2 cellular contexts compared by ENCODE assay signal in the genomic region with DNA sequence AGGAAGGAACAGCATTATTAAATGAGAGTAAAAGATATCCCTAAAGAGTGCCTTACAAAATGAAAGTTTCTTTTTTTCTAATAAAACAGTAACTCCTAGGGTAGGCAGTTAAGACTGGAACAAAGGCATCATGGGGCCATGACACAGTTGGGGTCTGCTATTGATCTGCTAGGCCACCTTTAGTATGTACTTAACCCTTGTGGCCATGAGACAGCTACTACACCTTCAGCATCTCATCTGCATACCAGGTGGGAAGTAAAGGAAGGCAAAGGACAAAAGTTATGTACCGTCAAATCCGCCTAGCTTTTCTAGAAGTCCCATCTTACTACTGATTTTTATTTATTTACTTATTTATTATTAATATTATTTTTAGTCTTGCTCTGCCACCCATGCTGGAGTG.
TF ChIP-seq lines count a peak whose summit lies in the region.

No MANE protein-coding gene starts in this region.

TF ChIP-seq in GM23338, 12 proteins besides CTCF, POLR2A, EP300 and RAD21 (continues in another document):
- TF ChIP-seq POLR2AphosphoS5 (IDR thresholded peaks at IDR 0.05; ENCODE audit: low read depth) (no peak), EZH2 (IDR thresholded peaks at IDR 0.05; ENCODE audit: low read depth, unreplicated experiment) (no peak), ZNF331 (CRISPR knock-in tag; IDR thresholded peaks at IDR 0.05; ENCODE audit: low read depth) (no peak), STAT1 (IDR thresholded peaks at IDR 0.05; ENCODE audit: unreplicated experiment) (no peak), ZNF114 (CRISPR knock-in tag; IDR thresholded peaks at IDR 0.05) (no peak), CREB1 (CRISPR knock-in tag; IDR thresholded peaks at IDR 0.05; ENCODE audit: low read depth) (no peak), EZH2phosphoT487 (IDR thresholded peaks at IDR 0.05; ENCODE audit: unreplicated experiment) (no peak)
- TF ChIP-seq, protein P1, sequence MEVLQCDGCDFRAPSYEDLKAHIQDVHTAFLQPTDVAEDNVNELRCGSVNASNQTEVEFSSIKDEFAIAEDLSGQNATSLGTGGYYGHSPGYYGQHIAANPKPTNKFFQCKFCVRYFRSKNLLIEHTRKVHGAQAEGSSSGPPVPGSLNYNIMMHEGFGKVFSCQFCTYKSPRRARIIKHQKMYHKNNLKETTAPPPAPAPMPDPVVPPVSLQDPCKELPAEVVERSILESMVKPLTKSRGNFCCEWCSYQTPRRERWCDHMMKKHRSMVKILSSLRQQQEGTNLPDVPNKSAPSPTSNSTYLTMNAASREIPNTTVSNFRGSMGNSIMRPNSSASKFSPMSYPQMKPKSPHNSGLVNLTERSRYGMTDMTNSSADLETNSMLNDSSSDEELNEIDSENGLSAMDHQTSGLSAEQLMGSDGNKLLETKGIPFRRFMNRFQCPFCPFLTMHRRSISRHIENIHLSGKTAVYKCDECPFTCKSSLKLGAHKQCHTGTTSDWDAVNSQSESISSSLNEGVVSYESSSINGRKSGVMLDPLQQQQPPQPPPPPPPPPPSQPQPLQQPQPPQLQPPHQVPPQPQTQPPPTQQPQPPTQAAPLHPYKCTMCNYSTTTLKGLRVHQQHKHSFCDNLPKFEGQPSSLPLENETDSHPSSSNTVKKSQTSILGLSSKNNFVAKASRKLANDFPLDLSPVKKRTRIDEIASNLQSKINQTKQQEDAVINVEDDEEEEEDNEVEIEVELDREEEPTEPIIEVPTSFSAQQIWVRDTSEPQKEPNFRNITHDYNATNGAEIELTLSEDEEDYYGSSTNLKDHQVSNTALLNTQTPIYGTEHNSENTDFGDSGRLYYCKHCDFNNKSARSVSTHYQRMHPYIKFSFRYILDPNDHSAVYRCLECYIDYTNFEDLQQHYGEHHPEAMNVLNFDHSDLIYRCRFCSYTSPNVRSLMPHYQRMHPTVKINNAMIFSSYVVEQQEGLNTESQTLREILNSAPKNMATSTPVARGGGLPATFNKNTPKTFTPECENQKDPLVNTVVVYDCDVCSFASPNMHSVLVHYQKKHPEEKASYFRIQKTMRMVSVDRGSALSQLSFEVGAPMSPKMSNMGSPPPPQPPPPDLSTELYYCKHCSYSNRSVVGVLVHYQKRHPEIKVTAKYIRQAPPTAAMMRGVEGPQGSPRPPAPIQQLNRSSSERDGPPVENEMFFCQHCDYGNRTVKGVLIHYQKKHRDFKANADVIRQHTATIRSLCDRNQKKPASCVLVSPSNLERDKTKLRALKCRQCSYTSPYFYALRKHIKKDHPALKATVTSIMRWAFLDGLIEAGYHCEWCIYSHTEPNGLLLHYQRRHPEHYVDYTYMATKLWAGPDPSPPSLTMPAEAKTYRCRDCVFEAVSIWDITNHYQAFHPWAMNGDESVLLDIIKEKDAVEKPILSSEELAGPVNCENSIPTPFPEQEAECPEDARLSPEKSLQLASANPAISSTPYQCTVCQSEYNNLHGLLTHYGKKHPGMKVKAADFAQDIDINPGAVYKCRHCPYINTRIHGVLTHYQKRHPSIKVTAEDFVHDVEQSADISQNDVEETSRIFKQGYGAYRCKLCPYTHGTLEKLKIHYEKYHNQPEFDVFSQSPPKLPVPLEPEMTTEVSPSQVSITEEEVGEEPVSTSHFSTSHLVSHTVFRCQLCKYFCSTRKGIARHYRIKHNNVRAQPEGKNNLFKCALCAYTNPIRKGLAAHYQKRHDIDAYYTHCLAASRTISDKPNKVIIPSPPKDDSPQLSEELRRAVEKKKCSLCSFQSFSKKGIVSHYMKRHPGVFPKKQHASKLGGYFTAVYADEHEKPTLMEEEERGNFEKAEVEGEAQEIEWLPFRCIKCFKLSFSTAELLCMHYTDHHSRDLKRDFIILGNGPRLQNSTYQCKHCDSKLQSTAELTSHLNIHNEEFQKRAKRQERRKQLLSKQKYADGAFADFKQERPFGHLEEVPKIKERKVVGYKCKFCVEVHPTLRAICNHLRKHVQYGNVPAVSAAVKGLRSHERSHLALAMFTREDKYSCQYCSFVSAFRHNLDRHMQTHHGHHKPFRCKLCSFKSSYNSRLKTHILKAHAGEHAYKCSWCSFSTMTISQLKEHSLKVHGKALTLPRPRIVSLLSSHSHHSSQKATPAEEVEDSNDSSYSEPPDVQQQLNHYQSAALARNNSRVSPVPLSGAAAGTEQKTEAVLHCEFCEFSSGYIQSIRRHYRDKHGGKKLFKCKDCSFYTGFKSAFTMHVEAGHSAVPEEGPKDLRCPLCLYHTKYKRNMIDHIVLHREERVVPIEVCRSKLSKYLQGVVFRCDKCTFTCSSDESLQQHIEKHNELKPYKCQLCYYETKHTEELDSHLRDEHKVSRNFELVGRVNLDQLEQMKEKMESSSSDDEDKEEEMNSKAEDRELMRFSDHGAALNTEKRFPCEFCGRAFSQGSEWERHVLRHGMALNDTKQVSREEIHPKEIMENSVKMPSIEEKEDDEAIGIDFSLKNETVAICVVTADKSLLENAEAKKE (CRISPR knock-in tag; IDR thresholded peaks at IDR 0.05) = no peak
- TF ChIP-seq, protein P2, sequence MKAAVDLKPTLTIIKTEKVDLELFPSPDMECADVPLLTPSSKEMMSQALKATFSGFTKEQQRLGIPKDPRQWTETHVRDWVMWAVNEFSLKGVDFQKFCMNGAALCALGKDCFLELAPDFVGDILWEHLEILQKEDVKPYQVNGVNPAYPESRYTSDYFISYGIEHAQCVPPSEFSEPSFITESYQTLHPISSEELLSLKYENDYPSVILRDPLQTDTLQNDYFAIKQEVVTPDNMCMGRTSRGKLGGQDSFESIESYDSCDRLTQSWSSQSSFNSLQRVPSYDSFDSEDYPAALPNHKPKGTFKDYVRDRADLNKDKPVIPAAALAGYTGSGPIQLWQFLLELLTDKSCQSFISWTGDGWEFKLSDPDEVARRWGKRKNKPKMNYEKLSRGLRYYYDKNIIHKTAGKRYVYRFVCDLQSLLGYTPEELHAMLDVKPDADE (IDR thresholded peaks at IDR 0.05) = no peak
- TF ChIP-seq, protein P3, sequence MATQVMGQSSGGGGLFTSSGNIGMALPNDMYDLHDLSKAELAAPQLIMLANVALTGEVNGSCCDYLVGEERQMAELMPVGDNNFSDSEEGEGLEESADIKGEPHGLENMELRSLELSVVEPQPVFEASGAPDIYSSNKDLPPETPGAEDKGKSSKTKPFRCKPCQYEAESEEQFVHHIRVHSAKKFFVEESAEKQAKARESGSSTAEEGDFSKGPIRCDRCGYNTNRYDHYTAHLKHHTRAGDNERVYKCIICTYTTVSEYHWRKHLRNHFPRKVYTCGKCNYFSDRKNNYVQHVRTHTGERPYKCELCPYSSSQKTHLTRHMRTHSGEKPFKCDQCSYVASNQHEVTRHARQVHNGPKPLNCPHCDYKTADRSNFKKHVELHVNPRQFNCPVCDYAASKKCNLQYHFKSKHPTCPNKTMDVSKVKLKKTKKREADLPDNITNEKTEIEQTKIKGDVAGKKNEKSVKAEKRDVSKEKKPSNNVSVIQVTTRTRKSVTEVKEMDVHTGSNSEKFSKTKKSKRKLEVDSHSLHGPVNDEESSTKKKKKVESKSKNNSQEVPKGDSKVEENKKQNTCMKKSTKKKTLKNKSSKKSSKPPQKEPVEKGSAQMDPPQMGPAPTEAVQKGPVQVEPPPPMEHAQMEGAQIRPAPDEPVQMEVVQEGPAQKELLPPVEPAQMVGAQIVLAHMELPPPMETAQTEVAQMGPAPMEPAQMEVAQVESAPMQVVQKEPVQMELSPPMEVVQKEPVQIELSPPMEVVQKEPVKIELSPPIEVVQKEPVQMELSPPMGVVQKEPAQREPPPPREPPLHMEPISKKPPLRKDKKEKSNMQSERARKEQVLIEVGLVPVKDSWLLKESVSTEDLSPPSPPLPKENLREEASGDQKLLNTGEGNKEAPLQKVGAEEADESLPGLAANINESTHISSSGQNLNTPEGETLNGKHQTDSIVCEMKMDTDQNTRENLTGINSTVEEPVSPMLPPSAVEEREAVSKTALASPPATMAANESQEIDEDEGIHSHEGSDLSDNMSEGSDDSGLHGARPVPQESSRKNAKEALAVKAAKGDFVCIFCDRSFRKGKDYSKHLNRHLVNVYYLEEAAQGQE (IDR thresholded peaks at IDR 0.05; ENCODE audit: unreplicated experiment) = no peak

TF ChIP-seq in H1, 55 proteins besides CTCF, POLR2A, EP300 and RAD21:
- TF ChIP-seq TEAD4 (IDR thresholded peaks at IDR 0.05; ENCODE audit: low read depth, low read length) (0 out of 2 replicates have a peak, but pooled peaks have one; percentile 29), SP4 (IDR thresholded peaks at IDR 0.05; ENCODE audit: low read length) (no peak)
